ENCODE assay signal across 9 cellular contexts in genomic region chr2:75241696-75242095, GRCh38. TPM values are rescaled to one million over a fixed set of nuclear protein-coding genes. Genes with fewer than 3 reads are reported as not detected.
DNase-seq lines count a peak whose midpoint lies in the region; ATAC-seq and TF ChIP-seq lines count a peak whose summit lies in the region.
"Had no signal": no experiment of that assay in that cellular context is flagged by ENCODE, and none has a peak within 500 bp of the region (broad histone marks: within the 10 kb centered on the region; RNA-seq: fewer than 3 reads in every experiment).

No MANE protein-coding gene starts in this region.

- H3K4me1 Mint-ChIP-seq in glutamatergic neuron (ENCODE audit: low read depth, unreplicated experiment): no peaks in the 10 kb centered on the region
- H3K4me1 Mint-ChIP-seq: naive thymus-derived CD4-positive, alpha-beta T cell had no signal

- DNase-seq in Daoy (ENCODE audit: low read depth): peak; percentile 11
- DNase-seq in HT-29 (ENCODE audit: low spot score): peak; percentile 11
- no peak for DNase-seq in RWPE2 (ENCODE audit: low spot score)
- peak; percentile 10 to 43 for DNase-seq in foreskin fibroblast
- DNase-seq in glutamatergic neuron: no peak
- DNase-seq in activated effector memory CD4-positive, alpha-beta T cell treated with anti-CD3 and anti-CD28 coated beads, Interleukin-2, amount 50 U/mL, for 16 hours: no peak
- DNase-seq: naive thymus-derived CD4-positive, alpha-beta T cell had no signal

- peaks cover 4% of the 10 kb centered on the region for H3K36me3 Mint-ChIP-seq in glutamatergic neuron (ENCODE audit: unreplicated experiment)

- H3K9me3 Mint-ChIP-seq in glutamatergic neuron (ENCODE audit: unreplicated experiment): peaks cover 2% of the 10 kb centered on the region

- H3K27ac Mint-ChIP-seq in glutamatergic neuron (ENCODE audit: unreplicated experiment): no peak overlapping the region
- H3K27ac Mint-ChIP-seq: naive thymus-derived CD4-positive, alpha-beta T cell had no signal

- TF ChIP-seq CTCF in RWPE2 (IDR thresholded peaks at IDR 0.05; ENCODE audit: poor library complexity, severe bottlenecking) (peak; percentile 39), foreskin fibroblast (IDR thresholded peaks at IDR 0.05; ENCODE audit: low read depth, low read length) (peak; percentile 16), glutamatergic neuron (IDR thresholded peaks at IDR 0.05; ENCODE audit: partially characterized antibody, unreplicated experiment) (no peak)

- no peak for ATAC-seq in RWPE2 (ENCODE audit: low read depth)
- ATAC-seq in GM18861 (IDR thresholded peaks at IDR 0.05; ENCODE audit: unreplicated experiment): no peak
- ATAC-seq in HG03378 (IDR thresholded peaks at IDR 0.05; ENCODE audit: unreplicated experiment): no peak
- ATAC-seq: naive thymus-derived CD4-positive, alpha-beta T cell had no signal

- H3K4me1 ChIP-seq in RWPE2 (ENCODE audit: insufficient read depth, poor library complexity, severe bottlenecking): peaks cover 15% of the 10 kb centered on the region

- no peak overlapping the region for H3K4me3 Mint-ChIP-seq in glutamatergic neuron (ENCODE audit: unreplicated experiment)
- H3K4me3 Mint-ChIP-seq: naive thymus-derived CD4-positive, alpha-beta T cell had no signal

- peaks cover 7% of the 10 kb centered on the region for H3K9me3 ChIP-seq in RWPE2 (ENCODE audit: severe bottlenecking)

- H3K27me3 Mint-ChIP-seq in glutamatergic neuron (ENCODE audit: unreplicated experiment): no peaks in the 10 kb centered on the region

- no peaks in the 10 kb centered on the region for H3K36me3 ChIP-seq in RWPE2 (ENCODE audit: low read depth)

- H3K27me3 ChIP-seq in RWPE2 (ENCODE audit: insufficient read depth, poor library complexity, severe bottlenecking): no peaks in the 10 kb centered on the region

- no peak overlapping the region for H3K27ac ChIP-seq in RWPE2 (ENCODE audit: poor library complexity, severe bottlenecking)

- H3K4me3 ChIP-seq in RWPE2 (ENCODE audit: severe bottlenecking) (no peak overlapping the region), foreskin fibroblast (ENCODE audit: low read depth in 1 of 2, low read length in 2 of 2) (no peak overlapping the region)

RNA-seq across cellular contexts. Expression of gene TACR1, which starts 42.4 kb away (rescaled TPM):
- total RNA-seq in Daoy (2014; rRNA removed; shearing (Covaris generic)): not detected in 2 replicates
- total RNA-seq in HT-29 (2014; rRNA removed; shearing (Covaris generic)): not detected in 2 replicates
- 0.17 TPM for total RNA-seq in glutamatergic neuron (ENCODE audit: unreplicated experiment)

Comparison
In these comparisons a context has a peak if more than half of its experiments do, and no peak if none do; other contexts are left out.
1. DNase-seq: peak in Daoy (single experiment), HT-29 (single experiment) and foreskin fibroblast (2 of 2); none in RWPE2 (single experiment), glutamatergic neuron (single experiment) and activated effector memory CD4-positive, alpha-beta T cell treated with anti-CD3 and anti-CD28 coated beads, Interleukin-2, amount 50 U/mL, for 16 hours (single experiment).